16 cellular contexts compared by ENCODE assay signal in the genomic region with DNA sequence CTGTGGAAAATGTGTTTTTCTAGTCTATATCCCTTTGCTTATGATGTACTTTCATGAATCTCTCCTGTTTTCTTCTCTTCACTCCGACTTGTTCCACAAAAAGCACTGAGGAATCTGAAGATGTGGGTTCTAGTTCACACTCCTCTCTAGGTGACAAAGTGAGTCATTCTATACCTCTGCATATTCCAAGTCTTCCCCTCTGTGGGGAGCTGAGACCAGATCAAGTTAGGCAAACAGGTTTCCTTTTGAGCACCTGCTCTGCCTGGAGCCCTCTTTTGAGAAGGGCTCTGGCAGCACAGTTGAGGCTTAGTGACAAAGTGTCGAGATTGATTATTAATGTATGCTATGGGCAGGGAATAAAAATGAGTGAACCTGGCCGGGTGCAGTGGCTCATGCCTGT.
A peak's percentile ranks its signal among the peaks of the same experiment; 100 is the strongest.
DNase-seq lines count a peak whose midpoint lies in the region; ATAC-seq and TF ChIP-seq lines count a peak whose summit lies in the region.
"Had no signal": no experiment of that assay in that cellular context is flagged by ENCODE, and none has a peak within 500 bp of the region (broad histone marks: within the 10 kb centered on the region; RNA-seq: fewer than 3 reads in every experiment).

No MANE protein-coding gene starts in this region.

- peak overlapping the region; percentile 17; the same call in 1 of the 2 replicates for H2AFZ ChIP-seq in Karpas-422 (ENCODE audit: low read length)

- H3K36me3 Mint-ChIP-seq in endodermal cell (ENCODE audit: low read depth) (no peaks in the 10 kb centered on the region), type B pancreatic cell (no peaks in the 10 kb centered on the region)
- H3K36me3 Mint-ChIP-seq: CD8-positive, alpha-beta T cell had no signal

- H3K4me1 Mint-ChIP-seq in endodermal cell = peaks cover 3% of the 10 kb centered on the region
- peaks cover 10% of the 10 kb centered on the region for H3K4me1 Mint-ChIP-seq in type B pancreatic cell (ENCODE audit: unreplicated experiment)

- no peaks in the 10 kb centered on the region for H3K9me2 ChIP-seq in Karpas-422 (replicated peaks; ENCODE audit: insufficient read depth, low read length)

- TF ChIP-seq CTCF in endodermal cell (conservative IDR thresholded peaks at IDR 0.05) = no peak
- TF ChIP-seq CTCF in type B pancreatic cell (conservative IDR thresholded peaks at IDR 0.05) = no peak
- TF ChIP-seq CTCF in uterus (IDR thresholded peaks at IDR 0.05) = no peak

- no peaks in the 10 kb centered on the region for H3K27me3 ChIP-seq in Karpas-422 (ENCODE audit: low read length)
- H3K27me3 ChIP-seq in endodermal cell (ENCODE audit: control insufficient read depth, insufficient read depth, low read length, poor library complexity, severe bottlenecking) = peaks cover 21% of the 10 kb centered on the region
- H3K27me3 ChIP-seq in uterus = no peaks in the 10 kb centered on the region

- no peak for TF ChIP-seq POLR2A in uterus (IDR thresholded peaks at IDR 0.05)

- intact Hi-C loops in uterus (cut with DNase I; ENCODE audit: low total_unique reads) = no loop called here

- H3K36me3 ChIP-seq in Karpas-422 (ENCODE audit: insufficient read depth, low read length) = no peaks in the 10 kb centered on the region
- H3K36me3 ChIP-seq in endodermal cell (ENCODE audit: control insufficient read depth, insufficient read depth, low read length) = no peaks in the 10 kb centered on the region
- H3K36me3 ChIP-seq in uterus = no peaks in the 10 kb centered on the region
- H3K36me3 ChIP-seq: BLaER1 treated with 17β-estradiol and CSF1 and Interleukin-3, amounts not matched to agents 10 nM and 100 nM had no signal

- H3K27me3 Mint-ChIP-seq in endodermal cell (ENCODE audit: insufficient read depth) (peaks cover 16% of the 10 kb centered on the region), type B pancreatic cell (peaks cover 14% of the 10 kb centered on the region)
- H3K27me3 Mint-ChIP-seq: B cell had no signal

- H3K9me3 ChIP-seq in Karpas-422 (ENCODE audit: low read length) (no peaks in the 10 kb centered on the region), endodermal cell (ENCODE audit: control insufficient read depth, low read length) (no peaks in the 10 kb centered on the region), uterus (no peaks in the 10 kb centered on the region)
- H3K9me3 ChIP-seq: BLaER1 treated with 17β-estradiol and CSF1 and Interleukin-3, amounts not matched to agents 10 nM and 100 nM had no signal

- H3K9ac ChIP-seq in Karpas-422 (ENCODE audit: low read length) (no peak overlapping the region), endodermal cell (ENCODE audit: extremely low read depth, low read length, poor library complexity, severe bottlenecking) (no peak overlapping the region)
- H3K9ac ChIP-seq: BLaER1 treated with 17β-estradiol and CSF1 and Interleukin-3, amounts not matched to agents 10 nM and 100 nM had no signal

- DNase-seq in Karpas-422 = no peak
- DNase-seq in endodermal cell = peak; percentile 68
- peak; percentile 33 for DNase-seq in iPS-NIHi7 (ENCODE audit: extremely low spot score)
- no peak for DNase-seq in type B pancreatic cell (ENCODE audit: extremely low spot score, unreplicated experiment)
- no peak for DNase-seq in uterus
- DNase-seq: Calu3; CD8-positive, alpha-beta T cell; DMS 273 treated with DMSO at 0.1 percent for 48 hours; DMS53; DND-41; H9; IMR-90 had no signal

- H3K4me3 Mint-ChIP-seq in endodermal cell (no peak overlapping the region), type B pancreatic cell (peak overlapping the region; percentile 1)
- H3K4me3 Mint-ChIP-seq: B cell; CD8-positive, alpha-beta T cell; H9 had no signal

- H4K20me1 ChIP-seq in Karpas-422 (ENCODE audit: insufficient read depth, low read depth, low read length) = no peaks in the 10 kb centered on the region

- H3K9me3 Mint-ChIP-seq in endodermal cell = no peaks in the 10 kb centered on the region
- no peaks in the 10 kb centered on the region for H3K9me3 Mint-ChIP-seq in type B pancreatic cell
- H3K9me3 Mint-ChIP-seq: CD8-positive, alpha-beta T cell; H9 had no signal

- no peak overlapping the region for H3K27ac Mint-ChIP-seq in endodermal cell
- H3K27ac Mint-ChIP-seq in type B pancreatic cell = no peak overlapping the region
- H3K27ac Mint-ChIP-seq: B cell; CD8-positive, alpha-beta T cell; H9 had no signal

- no peaks in the 10 kb centered on the region for H3K79me2 ChIP-seq in Karpas-422 (ENCODE audit: low read length)

- H3K4me1 ChIP-seq in Karpas-422 (ENCODE audit: low read length) (peaks cover 14% of the 10 kb centered on the region), endodermal cell (ENCODE audit: control insufficient read depth, insufficient read depth, low read length) (peaks cover under 1% of the 10 kb centered on the region), uterus (no peaks in the 10 kb centered on the region)

- H3K4me2 ChIP-seq in Karpas-422 (ENCODE audit: low read depth, low read length, poor library complexity, severe bottlenecking) = no peak overlapping the region

- H3K4me3 ChIP-seq in Karpas-422 (ENCODE audit: low read length) (no peak overlapping the region), endodermal cell (ENCODE audit: low read length) (no peak overlapping the region), uterus (no peak overlapping the region)
- H3K4me3 ChIP-seq: BLaER1 treated with 17β-estradiol and CSF1 and Interleukin-3, amounts not matched to agents 10 nM and 100 nM had no signal

- H3K27ac ChIP-seq in Karpas-422 (ENCODE audit: low read length) (no peak overlapping the region), endodermal cell (ENCODE audit: low read depth, low read length) (no peak overlapping the region), uterus (no peak overlapping the region)
- H3K27ac ChIP-seq: BLaER1 treated with 17β-estradiol and CSF1 and Interleukin-3, amounts not matched to agents 10 nM and 100 nM had no signal

- no peak for ATAC-seq in activated CD4-positive, CD25-positive, alpha-beta regulatory T cell treated with anti-CD3 and anti-CD28 coated beads, Interleukin-2, amount 50 U/mL, for 24 hours
- ATAC-seq in GM21717 (IDR thresholded peaks at IDR 0.05; ENCODE audit: unreplicated experiment) = no peak
- ATAC-seq: CD8-positive, alpha-beta T cell had no signal

- 70 to 76% methylated on average over 1 to 3 of the region's 3 CpGs for WGBS in endodermal cell (ENCODE audit: insufficient coverage in 1 of 2, insufficient read length in 1 of 2), 2 experiments

Comparison
In these comparisons a context has a peak if more than half of its experiments do, and no peak if none do; other contexts are left out.
1. DNase-seq: peak in endodermal cell (single experiment) and iPS-NIHi7 (single experiment); none in Karpas-422 (single experiment), type B pancreatic cell (single experiment) and uterus (0 of 2).